ENCODE assay signal across 10 cellular contexts in genomic region chr6:56689114-56689513, GRCh38. TPM values are rescaled to one million over a fixed set of nuclear protein-coding genes. Genes with fewer than 3 reads are reported as not detected.
DNase-seq lines count a peak whose midpoint lies in the region; ATAC-seq and TF ChIP-seq lines count a peak whose summit lies in the region.
"Had no signal": no experiment of that assay in that cellular context is flagged by ENCODE, and none has a peak within 500 bp of the region (broad histone marks: within the 10 kb centered on the region; RNA-seq: fewer than 3 reads in every experiment).

No MANE protein-coding gene starts in this region.

- BruUV-seq in OCI-LY7 (replicated peaks; lab: Mats Ljungman, UMichigan), result no TSS peak

- H3K36me3 ChIP-seq in osteoblast (ENCODE audit: insufficient read depth, low read length) (no peaks in the 10 kb centered on the region), OCI-LY7 (ENCODE audit: insufficient read depth, low read length) (no peaks in the 10 kb centered on the region)

- H3K9me3 Mint-ChIP-seq in stimulated activated naive CD8-positive, alpha-beta T cell treated with anti-CD3 and anti-CD28 coated beads, Interleukin-15, amount 100 ng/mL, for 72 hours, result no peaks in the 10 kb centered on the region
- H3K9me3 Mint-ChIP-seq: activated CD4-positive, alpha-beta T cell treated with anti-CD3 and anti-CD28 coated beads, Interleukin-2, amount 10 ng/mL, durations not matched to agents 7 days and 5 days had no signal

- H3K4me3 ChIP-seq in osteoblast (ENCODE audit: insufficient read depth, low read length), result no peak overlapping the region
- H3K4me3 ChIP-seq in OCI-LY7 (ENCODE audit: low read depth, low read length, poor library complexity, severe bottlenecking), result no peak overlapping the region

- H3K4me1 ChIP-seq in osteoblast (ENCODE audit: insufficient read depth, low read length) (peaks cover 62% of the 10 kb centered on the region), OCI-LY7 (ENCODE audit: insufficient read depth, low read length, poor library complexity, severe bottlenecking) (no peaks in the 10 kb centered on the region)

- H3K4me2 ChIP-seq in osteoblast (ENCODE audit: insufficient read depth, low read length) (peak overlapping the region; percentile 82), OCI-LY7 (ENCODE audit: low read length) (no peak overlapping the region)

- TF ChIP-seq CTCF in osteoblast (IDR thresholded peaks at IDR 0.05; ENCODE audit: extremely low read depth, low read depth, low read length) (no peak), OCI-LY7 (conservative IDR thresholded peaks at IDR 0.05; ENCODE audit: low read length) (no peak)

- no peaks in the 10 kb centered on the region for H3K9me2 ChIP-seq in OCI-LY7 (ENCODE audit: insufficient read depth, low read length)

- ATAC-seq in GM19025 (IDR thresholded peaks at IDR 0.05; ENCODE audit: low read depth, unreplicated experiment) (peak; percentile 68), HG02610 (IDR thresholded peaks at IDR 0.05; ENCODE audit: unreplicated experiment) (peak; percentile 81)
- ATAC-seq in stimulated activated naive CD8-positive, alpha-beta T cell treated with anti-CD3 and anti-CD28 coated beads, Interleukin-15, amount 100 ng/mL, for 72 hours, result no peak

- POLR2A ChIA-PET in OCI-LY7 (lab: Charles Lee), result interaction anchor here (0.6 kb wide), 1 partner anchor 555 kb away, joined by 3 read pairs; no protein-coding TSS in a partner anchor

- no peaks in the 10 kb centered on the region for H3K4me1 Mint-ChIP-seq in stimulated activated naive CD8-positive, alpha-beta T cell treated with anti-CD3 and anti-CD28 coated beads, Interleukin-15, amount 100 ng/mL, for 72 hours
- H3K4me1 Mint-ChIP-seq: activated CD4-positive, alpha-beta T cell treated with anti-CD3 and anti-CD28 coated beads, Interleukin-2, amount 10 ng/mL, durations not matched to agents 7 days and 5 days had no signal

- no peaks in the 10 kb centered on the region for H4K20me1 ChIP-seq in osteoblast (ENCODE audit: insufficient read depth, low read length)
- no peaks in the 10 kb centered on the region for H4K20me1 ChIP-seq in OCI-LY7 (ENCODE audit: insufficient read depth, low read length)

- H3K4me3 Mint-ChIP-seq in stimulated activated naive CD8-positive, alpha-beta T cell treated with anti-CD3 and anti-CD28 coated beads, Interleukin-15, amount 100 ng/mL, for 72 hours, result no peak overlapping the region
- H3K4me3 Mint-ChIP-seq: activated CD4-positive, alpha-beta T cell treated with anti-CD3 and anti-CD28 coated beads, Interleukin-2, amount 10 ng/mL, durations not matched to agents 7 days and 5 days had no signal

- intact Hi-C loops in OCI-LY7 (cut with micrococcal nuclease; ENCODE audit: unreplicated experiment), result no loop called here

- CTCF ChIA-PET in OCI-LY7 (lab: Charles Lee; ENCODE audit: unreplicated experiment), result no interaction called here

- peaks cover 79% of the 10 kb centered on the region for H3K79me2 ChIP-seq in osteoblast (ENCODE audit: insufficient read depth, low read length)
- H3K79me2 ChIP-seq in OCI-LY7 (ENCODE audit: insufficient read depth, low read depth, low read length), result no peaks in the 10 kb centered on the region

- no peak overlapping the region for H3K27ac ChIP-seq in osteoblast (ENCODE audit: low read depth, low read length)
- H3K27ac ChIP-seq in OCI-LY7 (ENCODE audit: low read depth, low read length, poor library complexity, severe bottlenecking), result no peak overlapping the region

- H3K27ac Mint-ChIP-seq in stimulated activated naive CD8-positive, alpha-beta T cell treated with anti-CD3 and anti-CD28 coated beads, Interleukin-15, amount 100 ng/mL, for 72 hours, result no peak overlapping the region
- H3K27ac Mint-ChIP-seq: activated CD4-positive, alpha-beta T cell treated with anti-CD3 and anti-CD28 coated beads, Interleukin-2, amount 10 ng/mL, durations not matched to agents 7 days and 5 days had no signal

- no peaks in the 10 kb centered on the region for H3K27me3 ChIP-seq in osteoblast (ENCODE audit: insufficient read depth, low read length)

- H3K9me3 ChIP-seq in osteoblast (ENCODE audit: low read depth, low read length), result no peaks in the 10 kb centered on the region
- no peaks in the 10 kb centered on the region for H3K9me3 ChIP-seq in OCI-LY7 (ENCODE audit: low read length)

- peaks cover 8% of the 10 kb centered on the region for H3K27me3 Mint-ChIP-seq in stimulated activated naive CD8-positive, alpha-beta T cell treated with anti-CD3 and anti-CD28 coated beads, Interleukin-15, amount 100 ng/mL, for 72 hours

- DNase-seq in NAMALWA (ENCODE audit: low spot score) (peak; percentile 9), osteoblast (ENCODE audit: insufficient read length, low spot score, missing footprints) (no peak), OCI-LY7 (ENCODE audit: low spot score) (no peak), activated gamma-delta T cell treated with Interleukin-2 at 50 U/mL for 16 hours (no peak)
- no peak for DNase-seq in activated CD4-positive, alpha-beta T cell treated with anti-CD3 and anti-CD28 coated beads, Interleukin-2, amount 50 U/mL, for 4 hours
- DNase-seq in stimulated activated naive CD8-positive, alpha-beta T cell treated with anti-CD3 and anti-CD28 coated beads, Interleukin-15, amount 100 ng/mL, for 72 hours, result no peak
- DNase-seq: activated CD4-positive, alpha-beta T cell treated with anti-CD3 and anti-CD28 coated beads, Interleukin-2, amount 10 ng/mL, durations not matched to agents 7 days and 5 days; caudate nucleus had no signal

- H2AFZ ChIP-seq in osteoblast (ENCODE audit: low read length) (no peak overlapping the region), OCI-LY7 (ENCODE audit: low read length) (no peak overlapping the region)

RNA-seq across cellular contexts. Expression of gene DST, which starts 46.4 kb away (rescaled TPM):
- 486 and 573 TPM in 2 replicates for total RNA-seq in osteoblast
- 5.0 and 8.4 TPM in 2 replicates for total RNA-seq in OCI-LY7 (2014; rRNA removed; shearing (Covaris generic))
- 19.4 and 19.6 TPM in 2 replicates for total RNA-seq in OCI-LY7 (2022)

Comparison
In these comparisons a context has a peak if more than half of its experiments do, and no peak if none do; other contexts are left out.
1. RNA of gene DST, which starts 46.4 kb away (total RNA-seq): 486 to 573 TPM in osteoblast; 5.0 to 19.6 TPM in OCI-LY7; every median in the first group is over 10 times any median in the second.